30 cellular contexts compared by ENCODE assay signal in genomic region chr4:115370012-115370411, GRCh38.
"Had no signal": no experiment of that assay in that cellular context is flagged by ENCODE, and none has a peak within 500 bp of the region (broad histone marks: within the 10 kb centered on the region; RNA-seq: fewer than 3 reads in every experiment).

No MANE protein-coding gene starts in this region.

- H3K4me1 Mint-ChIP-seq: naive thymus-derived CD4-positive, alpha-beta T cell; natural killer cell; nephron; stimulated activated memory B cell treated with anti-CD40 and anti-IgM and Interleukin-4, amounts not matched to agents 10 μg/mL and 1 μg/mL and 100 μg/mL, for 72 hours; stimulated activated naive CD8-positive, alpha-beta T cell treated with anti-CD3 and anti-CD28 coated beads, Interleukin-15, amount 100 ng/mL, for 72 hours had no signal

- H3K36me3 Mint-ChIP-seq: naive thymus-derived CD4-positive, alpha-beta T cell; natural killer cell; neural progenitor cell; stimulated activated memory B cell treated with anti-CD40 and anti-IgM and Interleukin-4, amounts not matched to agents 10 μg/mL and 1 μg/mL and 100 μg/mL, for 72 hours had no signal

- H3K9me3 ChIP-seq: ovary, psoas muscle, right lobe of liver, suprapubic skin, testis, tibial artery, vagina had no signal

- H3K4me3 Mint-ChIP-seq: naive thymus-derived CD4-positive, alpha-beta T cell; natural killer cell; nephron; neural progenitor cell; stimulated activated memory B cell treated with anti-CD40 and anti-IgM and Interleukin-4, amounts not matched to agents 10 μg/mL and 1 μg/mL and 100 μg/mL, for 72 hours; stimulated activated naive CD8-positive, alpha-beta T cell treated with anti-CD3 and anti-CD28 coated beads, Interleukin-15, amount 100 ng/mL, for 72 hours had no signal

- H3K4me1 ChIP-seq: neural progenitor cell, parathyroid adenoma, psoas muscle, right lobe of liver, spleen, suprapubic skin, testis, upper lobe of left lung, vagina had no signal

- H3K27ac ChIP-seq: neural progenitor cell, ovary, parathyroid adenoma, psoas muscle, right lobe of liver, skin epidermis, suprapubic skin, testis, tibial artery, upper lobe of left lung, vagina had no signal

- H3K27me3 Mint-ChIP-seq: naive thymus-derived CD4-positive, alpha-beta T cell; progenitor cell of endocrine pancreas; stimulated activated memory B cell treated with anti-CD40 and anti-IgM and Interleukin-4, amounts not matched to agents 10 μg/mL and 1 μg/mL and 100 μg/mL, for 72 hours; stimulated activated naive CD8-positive, alpha-beta T cell treated with anti-CD3 and anti-CD28 coated beads, Interleukin-15, amount 100 ng/mL, for 72 hours had no signal

- H3K9ac ChIP-seq: neural progenitor cell, parathyroid adenoma had no signal

- H3K9me3 Mint-ChIP-seq: naive thymus-derived CD4-positive, alpha-beta T cell; natural killer cell; nephron; neural progenitor cell; stimulated activated naive CD8-positive, alpha-beta T cell treated with anti-CD3 and anti-CD28 coated beads, Interleukin-15, amount 100 ng/mL, for 72 hours had no signal

- H3K36me3 ChIP-seq: neural progenitor cell, ovary, right lobe of liver, spleen, suprapubic skin, tibial artery, upper lobe of left lung, vagina had no signal

- H3K27me3 ChIP-seq: neural progenitor cell, ovary, right lobe of liver, spleen, suprapubic skin, testis, tibial artery, upper lobe of left lung, vagina had no signal

- H3K4me3 ChIP-seq: neural progenitor cell, ovary, psoas muscle, right lobe of liver, skin epidermis, smooth muscle cell, spleen, suprapubic skin, testis, tibial artery, upper lobe of left lung, vagina had no signal

- H3K27ac Mint-ChIP-seq: naive thymus-derived CD4-positive, alpha-beta T cell; natural killer cell; nephron; neural progenitor cell; progenitor cell of endocrine pancreas; stimulated activated memory B cell treated with anti-CD40 and anti-IgM and Interleukin-4, amounts not matched to agents 10 μg/mL and 1 μg/mL and 100 μg/mL, for 72 hours; stimulated activated naive CD8-positive, alpha-beta T cell treated with anti-CD3 and anti-CD28 coated beads, Interleukin-15, amount 100 ng/mL, for 72 hours had no signal

- DNase-seq: naive thymus-derived CD4-positive, alpha-beta T cell; natural killer cell; occipital lobe; ovary; psoas muscle; right cardiac atrium; right lobe of liver; spleen; stimulated activated CD4-positive, alpha-beta T cell treated with anti-CD3 and anti-CD28 coated beads, Interleukin-12 subunit alpha, Interleukin-12 subunit beta, amount 100 ng/mL, for 4 hours; stimulated activated CD4-positive, alpha-beta T cell treated with anti-CD3 and anti-CD28 coated beads, Interleukin-1b, Interleukin-23, amount 100 ng/mL, for 48 hours; stimulated activated CD4-positive, alpha-beta T cell treated with anti-CD3 and anti-CD28 coated beads, Interleukin-4, amount 100 ng/mL, for 1 hour; stimulated activated CD4-positive, alpha-beta T cell treated with anti-CD3 and anti-CD28 coated beads, Interleukin-4, amount 100 ng/mL, for 4 hours; stimulated activated CD8-positive, alpha-beta memory T cell treated with anti-CD3 and anti-CD28 coated beads, Interleukin-4, amount 100 ng/mL, for 48 hours; stimulated activated naive CD4-positive, alpha-beta T cell; stimulated activated naive CD8-positive, alpha-beta T cell treated with anti-CD3 and anti-CD28 coated beads, Interleukin-15, amount 100 ng/mL, for 72 hours; stimulated activated naive CD8-positive, alpha-beta T cell treated with anti-CD3 and anti-CD28 coated beads, Interleukin-15, Interleukin-2, amounts not matched to agents 100 U/mL and 50 U/mL, for 24 hours; substantia nigra; testis; tibial artery; trophoblast cell; upper lobe of left lung had no signal
